ENCODE assay signal across 1 cellular context in genomic region chr22:49548356-49549202, GRCh38.
TF ChIP-seq lines count a peak whose summit lies in the region.

No MANE protein-coding gene starts in this region.

TF ChIP-seq in HepG2, 621 proteins besides CTCF, POLR2A, EP300 and RAD21 (continued from another document):
- no peak for TF ChIP-seq HDAC1 (CRISPR knock-in tag; IDR thresholded peaks at IDR 0.05)
